In genomic region chr15:87355946-87356345, GRCh38 we compare ENCODE assay signal across 33 cellular contexts.
"Had no signal": no experiment of that assay in that cellular context is flagged by ENCODE, and none has a peak within 500 bp of the region (broad histone marks: within the 10 kb centered on the region; RNA-seq: fewer than 3 reads in every experiment).

No MANE protein-coding gene starts in this region.

- H3K27me3 Mint-ChIP-seq: naive B cell; stimulated activated naive B cell treated with anti-CD40 and anti-IgM and Interleukin-4, amounts not matched to agents 10 μg/mL and 1 μg/mL and 100 μg/mL, for 72 hours had no signal

- FAIRE-seq: islet of Langerhans, kidney had no signal

- H3K36me3 Mint-ChIP-seq: immature natural killer cell; naive B cell; natural killer cell; neural progenitor cell; stimulated activated naive B cell treated with anti-CD40 and anti-IgM and Interleukin-4, amounts not matched to agents 10 μg/mL and 1 μg/mL and 100 μg/mL, for 72 hours had no signal

- H3K4me1 ChIP-seq: left lung, lower lobe of right lung, neural progenitor cell, prostate gland, stomach, testis, thyroid gland, transverse colon, upper lobe of left lung, vagina had no signal

- H3K4me3 Mint-ChIP-seq: immature natural killer cell; naive B cell; natural killer cell; nephron progenitor cell; neural progenitor cell; stimulated activated naive B cell treated with anti-CD40 and anti-IgM and Interleukin-4, amounts not matched to agents 10 μg/mL and 1 μg/mL and 100 μg/mL, for 72 hours had no signal

- ATAC-seq: left colon; left lung; lower lobe of right lung; natural killer cell; right cardiac atrium; sciatic nerve; stimulated activated naive B cell treated with anti-CD40 and anti-IgM and Interleukin-4, amounts not matched to agents 10 μg/mL and 1 μg/mL and 100 μg/mL, for 72 hours; stimulated activated naive CD8-positive, alpha-beta T cell treated with anti-CD3 and anti-CD28 coated beads, Interleukin-15, Interleukin-2, amounts not matched to agents 100 U/mL and 50 U/mL, for 24 hours had no signal

- H3K27ac ChIP-seq: left lung, lower lobe of right lung, neural progenitor cell, neutrophil, ovary, prostate gland, skin epidermis, stomach, testis, thyroid gland, transverse colon, upper lobe of left lung, vagina had no signal

- H3K36me3 ChIP-seq: left lung, lower lobe of right lung, neural progenitor cell, neutrophil, ovary, prostate gland, stomach, thyroid gland, transverse colon, upper lobe of left lung, vagina had no signal

- H2AFZ ChIP-seq: neural progenitor cell had no signal

- DNase-seq: hippocampal formation; immature natural killer cell; kidney; left colon; left lung; lower lobe of right lung; mammary epithelial cell; mesenchymal stem cell; naive B cell; natural killer cell; nephron progenitor cell; ovary; posterior cingulate gyrus; retina; right cardiac atrium; stimulated activated CD4-positive, alpha-beta T cell treated with anti-CD3 and anti-CD28 coated beads, Interleukin-12 subunit alpha, Interleukin-12 subunit beta, amount 100 ng/mL, for 4 hours; stimulated activated CD4-positive, alpha-beta T cell treated with anti-CD3 and anti-CD28 coated beads, Interleukin-15, amount 100 ng/mL, for 24 hours; stimulated activated CD4-positive, alpha-beta T cell treated with anti-CD3 and anti-CD28 coated beads, Interleukin-2, amount 100 ng/mL, for 24 hours; stimulated activated CD4-positive, alpha-beta T cell treated with anti-CD3 and anti-CD28 coated beads, Interleukin-4, amount 100 ng/mL, for 1 hour; stimulated activated naive B cell treated with anti-CD40 and anti-IgM and Interleukin-4, amounts not matched to agents 10 μg/mL and 1 μg/mL and 100 μg/mL, for 72 hours; stimulated activated naive CD8-positive, alpha-beta T cell treated with anti-CD3 and anti-CD28 coated beads, Interleukin-15, Interleukin-2, amounts not matched to agents 100 U/mL and 50 U/mL, for 24 hours; stomach; testis; thyroid gland; transverse colon; upper lobe of left lung had no signal

- H3K9ac ChIP-seq: neural progenitor cell had no signal

- H3K4me3 ChIP-seq: left lung, lower lobe of right lung, neural progenitor cell, ovary, prostate gland, skin epidermis, stomach, testis, thyroid gland, transverse colon, upper lobe of left lung, vagina had no signal

- H3K27ac Mint-ChIP-seq: immature natural killer cell; naive B cell; natural killer cell; nephron progenitor cell; neural progenitor cell; stimulated activated naive B cell treated with anti-CD40 and anti-IgM and Interleukin-4, amounts not matched to agents 10 μg/mL and 1 μg/mL and 100 μg/mL, for 72 hours had no signal

- H3K9me3 Mint-ChIP-seq: nephron progenitor cell, neural progenitor cell had no signal

- H3K9me3 ChIP-seq: left lung, lower lobe of right lung, neutrophil, ovary, prostate gland, stomach, testis, thyroid gland, transverse colon, upper lobe of left lung, vagina had no signal

- H3K4me1 Mint-ChIP-seq: immature natural killer cell; naive B cell; natural killer cell; stimulated activated naive B cell treated with anti-CD40 and anti-IgM and Interleukin-4, amounts not matched to agents 10 μg/mL and 1 μg/mL and 100 μg/mL, for 72 hours had no signal

- H3K4me2 ChIP-seq: neural progenitor cell had no signal

- H3K27me3 ChIP-seq: left lung, neural progenitor cell, neutrophil, ovary, stomach, testis, thyroid gland, transverse colon, upper lobe of left lung, vagina had no signal
